ENCODE assay signal across 36 cellular contexts in the genomic region with DNA sequence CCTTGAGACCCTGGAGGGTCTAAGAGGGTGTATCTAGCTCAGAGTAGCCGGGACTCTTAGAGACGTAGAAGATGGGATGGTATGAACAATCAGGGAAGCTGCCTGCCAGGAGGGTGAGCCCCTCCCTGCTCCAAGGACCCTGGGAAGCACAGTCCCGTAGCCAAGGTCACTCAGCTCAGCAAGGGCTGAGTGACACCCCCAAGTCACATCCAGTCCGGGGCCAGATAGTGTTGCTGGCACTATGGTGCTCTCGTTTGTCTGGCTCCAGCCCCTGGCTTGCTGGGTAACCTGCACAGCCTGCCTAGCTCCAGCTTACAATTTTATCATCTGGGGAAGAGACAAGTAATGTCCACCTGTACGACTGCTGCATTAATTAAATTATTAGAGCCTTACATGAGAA. TPM values are rescaled to one million over a fixed set of nuclear protein-coding genes. Genes with fewer than 3 reads are reported as not detected.
"Had no signal": no experiment of that assay in that cellular context is flagged by ENCODE, and none has a peak within 500 bp of the region (broad histone marks: within the 10 kb centered on the region; RNA-seq: fewer than 3 reads in every experiment).

No MANE protein-coding gene starts in this region.

- ATAC-seq: activated CD8-positive, alpha-beta T cell treated with anti-CD3 and anti-CD28 coated beads for 36 hours; activated T-cell treated with anti-CD3 and anti-CD28 coated beads, Interleukin-2, amount 50 U/mL, for 72 hours; activated T-helper 17 cell treated with anti-CD3 and anti-CD28 coated beads, Interleukin-2, amount 50 U/mL, for 72 hours; body of pancreas; Panc1; SK-N-SH treated with all-trans-retinoic acid at 6 μM for 48 hours had no signal

- H3K4me3 ChIP-seq: body of pancreas, breast epithelium, MG63 had no signal

- DNase-seq: activated CD4-positive, alpha-beta T cell treated with anti-CD3 and anti-CD28 coated beads, Interleukin-2, amount 10 ng/mL, durations not matched to agents 24 days and 14 days; activated CD4-positive, alpha-beta T cell treated with anti-CD3 and anti-CD28 coated beads, Interleukin-2, amount 50 U/mL, for 4 hours; activated CD4-positive, CD25-positive, alpha-beta regulatory T cell; activated CD8-positive, alpha-beta T cell treated with anti-CD3 and anti-CD28 coated beads for 36 hours; activated effector memory CD4-positive, alpha-beta T cell treated with anti-CD3 and anti-CD28 coated beads, Interleukin-2, amount 50 U/mL, for 16 hours; activated naive CD4-positive, alpha-beta T cell; activated naive CD4-positive, alpha-beta T cell treated with anti-CD3 and anti-CD28 coated beads, Interleukin-2, amount 50 U/mL, for 16 hours; activated naive CD8-positive, alpha-beta T cell treated with anti-CD3 and anti-CD28 coated beads, Interleukin-2, amount 10 ng/mL, durations not matched to agents 7 days and 5 days; activated T-cell treated with anti-CD3 and anti-CD28 coated beads, Interleukin-2, amount 50 U/mL, for 1 hour; activated T-cell treated with anti-CD3 and anti-CD28 coated beads, Interleukin-2, amount 50 U/mL, for 72 hours; amygdala; body of pancreas; caudate nucleus; Kasumi-1; KG1; MG63; NCI-H1048; NCI-H1105 treated with DMSO at 0.1 percent for 48 hours; NCI-H1436; NCI-H1694; NCI-H1930; NCI-H2081 treated with DMSO at 0.1 percent for 48 hours; NCI-H226; NCI-H446 treated with DMSO at 0.1 percent for 48 hours; NCI-H524; NCI-H69; NCI-H82; SIG-M5; T1000; WERI-Rb-1 had no signal

- FAIRE-seq: astrocyte had no signal

- H3K27ac ChIP-seq: body of pancreas, breast epithelium, WERI-Rb-1 had no signal

- H3K36me3 ChIP-seq: breast epithelium, MG63, WERI-Rb-1 had no signal

- H3K4me1 ChIP-seq: body of pancreas, breast epithelium had no signal

- H3K9me3 ChIP-seq: body of pancreas, breast epithelium, MG63 had no signal

- H3K27me3 ChIP-seq: body of pancreas, breast epithelium, MG63 had no signal

RNA-seq across cellular contexts. Expression of a gene that starts 22.3 kb away (rescaled TPM):
- total RNA-seq: RPMI7951 had no signal
